1 cellular context compared by ENCODE assay signal in the genomic region with DNA sequence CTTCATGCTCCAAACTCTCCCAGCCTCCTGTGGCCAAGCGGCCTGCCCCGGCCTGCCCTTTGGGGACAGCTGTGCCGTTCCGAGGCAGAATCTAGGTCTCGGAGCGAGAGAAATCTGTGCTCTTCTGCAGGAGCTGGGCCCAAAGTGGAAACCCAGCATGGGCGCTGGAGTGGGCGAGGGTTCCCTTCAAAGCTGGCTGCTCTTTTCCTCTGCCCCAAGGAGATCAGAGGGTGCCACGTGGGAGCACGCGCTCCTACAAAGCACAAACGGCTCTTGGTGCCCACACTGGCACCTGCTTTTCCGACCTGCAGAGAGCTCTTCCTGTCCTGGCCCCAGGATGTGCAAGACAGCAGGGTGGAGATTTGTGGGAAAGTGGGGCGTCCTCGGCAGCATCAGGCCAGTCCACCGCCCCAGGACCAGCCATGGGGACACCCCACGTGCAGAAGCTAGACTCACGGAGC.
TF ChIP-seq lines count a peak whose summit lies in the region.

No MANE protein-coding gene starts in this region.

TF ChIP-seq in WTC11, 78 proteins besides CTCF, POLR2A, EP300 and RAD21 (continued from another document):
- TF ChIP-seq, protein P1, sequence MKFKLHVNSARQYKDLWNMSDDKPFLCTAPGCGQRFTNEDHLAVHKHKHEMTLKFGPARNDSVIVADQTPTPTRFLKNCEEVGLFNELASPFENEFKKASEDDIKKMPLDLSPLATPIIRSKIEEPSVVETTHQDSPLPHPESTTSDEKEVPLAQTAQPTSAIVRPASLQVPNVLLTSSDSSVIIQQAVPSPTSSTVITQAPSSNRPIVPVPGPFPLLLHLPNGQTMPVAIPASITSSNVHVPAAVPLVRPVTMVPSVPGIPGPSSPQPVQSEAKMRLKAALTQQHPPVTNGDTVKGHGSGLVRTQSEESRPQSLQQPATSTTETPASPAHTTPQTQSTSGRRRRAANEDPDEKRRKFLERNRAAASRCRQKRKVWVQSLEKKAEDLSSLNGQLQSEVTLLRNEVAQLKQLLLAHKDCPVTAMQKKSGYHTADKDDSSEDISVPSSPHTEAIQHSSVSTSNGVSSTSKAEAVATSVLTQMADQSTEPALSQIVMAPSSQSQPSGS (CRISPR knock-in tag; IDR thresholded peaks at IDR 0.05; ENCODE audit: borderline replicate concordance, low read depth): no peak
- TF ChIP-seq ZNF219 (CRISPR knock-in tag; IDR thresholded peaks at IDR 0.05; ENCODE audit: borderline replicate concordance): no peak
- no peak for TF ChIP-seq EMX1 (CRISPR knock-in tag; IDR thresholded peaks at IDR 0.05)
- TF ChIP-seq, protein P2, sequence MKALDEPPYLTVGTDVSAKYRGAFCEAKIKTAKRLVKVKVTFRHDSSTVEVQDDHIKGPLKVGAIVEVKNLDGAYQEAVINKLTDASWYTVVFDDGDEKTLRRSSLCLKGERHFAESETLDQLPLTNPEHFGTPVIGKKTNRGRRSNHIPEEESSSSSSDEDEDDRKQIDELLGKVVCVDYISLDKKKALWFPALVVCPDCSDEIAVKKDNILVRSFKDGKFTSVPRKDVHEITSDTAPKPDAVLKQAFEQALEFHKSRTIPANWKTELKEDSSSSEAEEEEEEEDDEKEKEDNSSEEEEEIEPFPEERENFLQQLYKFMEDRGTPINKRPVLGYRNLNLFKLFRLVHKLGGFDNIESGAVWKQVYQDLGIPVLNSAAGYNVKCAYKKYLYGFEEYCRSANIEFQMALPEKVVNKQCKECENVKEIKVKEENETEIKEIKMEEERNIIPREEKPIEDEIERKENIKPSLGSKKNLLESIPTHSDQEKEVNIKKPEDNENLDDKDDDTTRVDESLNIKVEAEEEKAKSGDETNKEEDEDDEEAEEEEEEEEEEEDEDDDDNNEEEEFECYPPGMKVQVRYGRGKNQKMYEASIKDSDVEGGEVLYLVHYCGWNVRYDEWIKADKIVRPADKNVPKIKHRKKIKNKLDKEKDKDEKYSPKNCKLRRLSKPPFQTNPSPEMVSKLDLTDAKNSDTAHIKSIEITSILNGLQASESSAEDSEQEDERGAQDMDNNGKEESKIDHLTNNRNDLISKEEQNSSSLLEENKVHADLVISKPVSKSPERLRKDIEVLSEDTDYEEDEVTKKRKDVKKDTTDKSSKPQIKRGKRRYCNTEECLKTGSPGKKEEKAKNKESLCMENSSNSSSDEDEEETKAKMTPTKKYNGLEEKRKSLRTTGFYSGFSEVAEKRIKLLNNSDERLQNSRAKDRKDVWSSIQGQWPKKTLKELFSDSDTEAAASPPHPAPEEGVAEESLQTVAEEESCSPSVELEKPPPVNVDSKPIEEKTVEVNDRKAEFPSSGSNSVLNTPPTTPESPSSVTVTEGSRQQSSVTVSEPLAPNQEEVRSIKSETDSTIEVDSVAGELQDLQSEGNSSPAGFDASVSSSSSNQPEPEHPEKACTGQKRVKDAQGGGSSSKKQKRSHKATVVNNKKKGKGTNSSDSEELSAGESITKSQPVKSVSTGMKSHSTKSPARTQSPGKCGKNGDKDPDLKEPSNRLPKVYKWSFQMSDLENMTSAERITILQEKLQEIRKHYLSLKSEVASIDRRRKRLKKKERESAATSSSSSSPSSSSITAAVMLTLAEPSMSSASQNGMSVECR (CRISPR knock-in tag; IDR thresholded peaks at IDR 0.05; ENCODE audit: borderline replicate concordance): no peak
- TF ChIP-seq ZNF138 (CRISPR knock-in tag; conservative IDR thresholded peaks at IDR 0.05): no peak
- TF ChIP-seq FOXJ3 (CRISPR knock-in tag; IDR thresholded peaks at IDR 0.05; ENCODE audit: borderline replicate concordance): no peak
- TF ChIP-seq, protein P3, sequence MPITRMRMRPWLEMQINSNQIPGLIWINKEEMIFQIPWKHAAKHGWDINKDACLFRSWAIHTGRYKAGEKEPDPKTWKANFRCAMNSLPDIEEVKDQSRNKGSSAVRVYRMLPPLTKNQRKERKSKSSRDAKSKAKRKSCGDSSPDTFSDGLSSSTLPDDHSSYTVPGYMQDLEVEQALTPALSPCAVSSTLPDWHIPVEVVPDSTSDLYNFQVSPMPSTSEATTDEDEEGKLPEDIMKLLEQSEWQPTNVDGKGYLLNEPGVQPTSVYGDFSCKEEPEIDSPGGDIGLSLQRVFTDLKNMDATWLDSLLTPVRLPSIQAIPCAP (CRISPR knock-in tag; IDR thresholded peaks at IDR 0.05): no peak
- no peak for TF ChIP-seq RORB (CRISPR knock-in tag; IDR thresholded peaks at IDR 0.05)
- TF ChIP-seq, protein P4, sequence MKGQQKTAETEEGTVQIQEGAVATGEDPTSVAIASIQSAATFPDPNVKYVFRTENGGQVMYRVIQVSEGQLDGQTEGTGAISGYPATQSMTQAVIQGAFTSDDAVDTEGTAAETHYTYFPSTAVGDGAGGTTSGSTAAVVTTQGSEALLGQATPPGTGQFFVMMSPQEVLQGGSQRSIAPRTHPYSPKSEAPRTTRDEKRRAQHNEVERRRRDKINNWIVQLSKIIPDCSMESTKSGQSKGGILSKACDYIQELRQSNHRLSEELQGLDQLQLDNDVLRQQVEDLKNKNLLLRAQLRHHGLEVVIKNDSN (CRISPR knock-in tag; IDR thresholded peaks at IDR 0.05): no peak
- TF ChIP-seq, protein P5, sequence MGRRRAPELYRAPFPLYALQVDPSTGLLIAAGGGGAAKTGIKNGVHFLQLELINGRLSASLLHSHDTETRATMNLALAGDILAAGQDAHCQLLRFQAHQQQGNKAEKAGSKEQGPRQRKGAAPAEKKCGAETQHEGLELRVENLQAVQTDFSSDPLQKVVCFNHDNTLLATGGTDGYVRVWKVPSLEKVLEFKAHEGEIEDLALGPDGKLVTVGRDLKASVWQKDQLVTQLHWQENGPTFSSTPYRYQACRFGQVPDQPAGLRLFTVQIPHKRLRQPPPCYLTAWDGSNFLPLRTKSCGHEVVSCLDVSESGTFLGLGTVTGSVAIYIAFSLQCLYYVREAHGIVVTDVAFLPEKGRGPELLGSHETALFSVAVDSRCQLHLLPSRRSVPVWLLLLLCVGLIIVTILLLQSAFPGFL (CRISPR knock-in tag; IDR thresholded peaks at IDR 0.05; ENCODE audit: borderline replicate concordance): no peak
- TF ChIP-seq, protein P6, sequence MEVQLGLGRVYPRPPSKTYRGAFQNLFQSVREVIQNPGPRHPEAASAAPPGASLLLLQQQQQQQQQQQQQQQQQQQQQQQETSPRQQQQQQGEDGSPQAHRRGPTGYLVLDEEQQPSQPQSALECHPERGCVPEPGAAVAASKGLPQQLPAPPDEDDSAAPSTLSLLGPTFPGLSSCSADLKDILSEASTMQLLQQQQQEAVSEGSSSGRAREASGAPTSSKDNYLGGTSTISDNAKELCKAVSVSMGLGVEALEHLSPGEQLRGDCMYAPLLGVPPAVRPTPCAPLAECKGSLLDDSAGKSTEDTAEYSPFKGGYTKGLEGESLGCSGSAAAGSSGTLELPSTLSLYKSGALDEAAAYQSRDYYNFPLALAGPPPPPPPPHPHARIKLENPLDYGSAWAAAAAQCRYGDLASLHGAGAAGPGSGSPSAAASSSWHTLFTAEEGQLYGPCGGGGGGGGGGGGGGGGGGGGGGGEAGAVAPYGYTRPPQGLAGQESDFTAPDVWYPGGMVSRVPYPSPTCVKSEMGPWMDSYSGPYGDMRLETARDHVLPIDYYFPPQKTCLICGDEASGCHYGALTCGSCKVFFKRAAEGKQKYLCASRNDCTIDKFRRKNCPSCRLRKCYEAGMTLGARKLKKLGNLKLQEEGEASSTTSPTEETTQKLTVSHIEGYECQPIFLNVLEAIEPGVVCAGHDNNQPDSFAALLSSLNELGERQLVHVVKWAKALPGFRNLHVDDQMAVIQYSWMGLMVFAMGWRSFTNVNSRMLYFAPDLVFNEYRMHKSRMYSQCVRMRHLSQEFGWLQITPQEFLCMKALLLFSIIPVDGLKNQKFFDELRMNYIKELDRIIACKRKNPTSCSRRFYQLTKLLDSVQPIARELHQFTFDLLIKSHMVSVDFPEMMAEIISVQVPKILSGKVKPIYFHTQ (CRISPR knock-in tag; IDR thresholded peaks at IDR 0.05): no peak
- TF ChIP-seq, protein P7, sequence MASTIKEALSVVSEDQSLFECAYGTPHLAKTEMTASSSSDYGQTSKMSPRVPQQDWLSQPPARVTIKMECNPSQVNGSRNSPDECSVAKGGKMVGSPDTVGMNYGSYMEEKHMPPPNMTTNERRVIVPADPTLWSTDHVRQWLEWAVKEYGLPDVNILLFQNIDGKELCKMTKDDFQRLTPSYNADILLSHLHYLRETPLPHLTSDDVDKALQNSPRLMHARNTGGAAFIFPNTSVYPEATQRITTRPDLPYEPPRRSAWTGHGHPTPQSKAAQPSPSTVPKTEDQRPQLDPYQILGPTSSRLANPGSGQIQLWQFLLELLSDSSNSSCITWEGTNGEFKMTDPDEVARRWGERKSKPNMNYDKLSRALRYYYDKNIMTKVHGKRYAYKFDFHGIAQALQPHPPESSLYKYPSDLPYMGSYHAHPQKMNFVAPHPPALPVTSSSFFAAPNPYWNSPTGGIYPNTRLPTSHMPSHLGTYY (CRISPR knock-in tag; IDR thresholded peaks at IDR 0.05): no peak
